In genomic region chr11:125426818-125427528, GRCh38 we compare ENCODE assay signal across 1 cellular context.
A peak's percentile ranks its signal among the peaks of the same experiment; 100 is the strongest.
TF ChIP-seq lines count a peak whose summit lies in the region.

No MANE protein-coding gene starts in this region.

TF ChIP-seq in H1, 55 proteins besides CTCF, POLR2A, EP300 and RAD21 (continued from another document):
- TF ChIP-seq E2F6 (IDR thresholded peaks at IDR 0.05) (peak; percentile 72), KDM4A (IDR thresholded peaks at IDR 0.05; ENCODE audit: low read depth, low read length, severe bottlenecking) (no peak), SRF (IDR thresholded peaks at IDR 0.05; ENCODE audit: low read depth, low read length) (no peak), TCF12 (IDR thresholded peaks at IDR 0.05; ENCODE audit: low read depth, low read length) (no peak)
